13 cellular contexts compared by ENCODE assay signal in genomic region chr1:30888975-30889374, GRCh38. TPM values are rescaled to one million over a fixed set of nuclear protein-coding genes. Genes with fewer than 3 reads are reported as not detected.
DNase-seq lines count a peak whose midpoint lies in the region; ATAC-seq and TF ChIP-seq lines count a peak whose summit lies in the region.
"Had no signal": no experiment of that assay in that cellular context is flagged by ENCODE, and none has a peak within 500 bp of the region (broad histone marks: within the 10 kb centered on the region; RNA-seq: fewer than 3 reads in every experiment).

No MANE protein-coding gene starts in this region.

- H3K9me3 ChIP-seq in SJSA1 (replicated peaks) (no peaks in the 10 kb centered on the region), duodenal mucosa (ENCODE audit: control insufficient read depth in 1 of 2, low read length in 2 of 2) (no peaks in the 10 kb centered on the region), testis (no peaks in the 10 kb centered on the region)

- H3K27me3 Mint-ChIP-seq in nephron (ENCODE audit: low read depth), result peaks cover 10% of the 10 kb centered on the region

- no peak overlapping the region for H3K4me3 Mint-ChIP-seq in nephron
- H3K4me3 Mint-ChIP-seq: natural killer cell had no signal

- CTCF ChIA-PET in HEK293T (lab: Yijun Ruan, JAX), result interaction anchor here (1.8 kb wide), 1 partner anchor 87 kb away, joined by 6 read pairs; no protein-coding TSS in a partner anchor

- H3K27me3 ChIP-seq in SJSA1 (replicated peaks), result no peaks in the 10 kb centered on the region
- H3K27me3 ChIP-seq in duodenal mucosa (ENCODE audit: control insufficient read depth in 1 of 2, insufficient read depth in 2 of 2, low read length in 2 of 2), result no peaks in the 10 kb centered on the region
- H3K27me3 ChIP-seq in testis, result no peaks in the 10 kb centered on the region

- intact Hi-C loops in testis (cut with DNase I; ENCODE audit: low total_unique reads), result no loop called here

- H3K9me3 Mint-ChIP-seq in nephron, result no peaks in the 10 kb centered on the region

- H3K4me1 Mint-ChIP-seq in nephron, result peaks cover 78% of the 10 kb centered on the region

- no peaks in the 10 kb centered on the region for H3K36me3 Mint-ChIP-seq in nephron (ENCODE audit: low read depth)
- H3K36me3 Mint-ChIP-seq: natural killer cell had no signal

- no peak for ATAC-seq in GM18517 (IDR thresholded peaks at IDR 0.05; ENCODE audit: unreplicated experiment)
- ATAC-seq: natural killer cell had no signal

- DNase-seq in SJSA1 (ENCODE audit: low read depth in 1 of 2, low spot score in 2 of 2) (no peak), testis (no peak), HEK293T (ENCODE audit: extremely low spot score) (no peak), activated T-cell treated with anti-CD3 and anti-CD28 coated beads for 4 hours (no peak)
- no peak for DNase-seq in effector CD8-positive, alpha-beta T cell (lab: John Stamatoyannopoulos, UW)
- DNase-seq: activated CD4-positive, alpha-beta T cell treated with anti-CD3 and anti-CD28 coated beads, Interleukin-2, amount 50 U/mL, for 4 hours; DND-41; effector memory CD4-positive, alpha-beta T cell; natural killer cell; NCI-H774 had no signal

- no peak for TF ChIP-seq POLR2A in testis (IDR thresholded peaks at IDR 0.05)

- POLR2A ChIA-PET in HEK293T (lab: Yijun Ruan, JAX), result no interaction called here

- H3K4me3 ChIP-seq in SJSA1, result no peak overlapping the region
- H3K4me3 ChIP-seq in duodenal mucosa (ENCODE audit: low read depth in 1 of 2, low read length in 2 of 2), result no peak overlapping the region
- H3K4me3 ChIP-seq in testis, result no peak overlapping the region

- H3K36me3 ChIP-seq in SJSA1 (peaks cover 14% of the 10 kb centered on the region), duodenal mucosa (ENCODE audit: control insufficient read depth in 1 of 2, insufficient read depth in 2 of 2, low read length in 2 of 2) (no peaks in the 10 kb centered on the region), testis (ENCODE audit: low read depth, missing control alignments) (no peaks in the 10 kb centered on the region)

- no peak for TF ChIP-seq CTCF in nephron (IDR thresholded peaks at IDR 0.05; ENCODE audit: unreplicated experiment in 3 of 3)
- no peak for TF ChIP-seq CTCF in testis (IDR thresholded peaks at IDR 0.05)

- H3K4me1 ChIP-seq in SJSA1 (replicated peaks) (peaks cover 56% of the 10 kb centered on the region), duodenal mucosa (ENCODE audit: control insufficient read depth in 1 of 2, insufficient read depth in 2 of 2, low read length in 2 of 2) (peaks cover 14 to 16% of the 10 kb centered on the region in 2 donors), testis (peaks cover 4% of the 10 kb centered on the region)

- 89 to 92% methylated on average over 3 of the region's 3 CpGs for WGBS in testis, 2 donors

- H3K27ac ChIP-seq in SJSA1 (peak overlapping the region; percentile 54), duodenal mucosa (ENCODE audit: low read depth, low read length) (peak overlapping the region; percentile 33), testis (peak overlapping the region; percentile 31 to 76)

- H3K9ac ChIP-seq in duodenal mucosa (ENCODE audit: low read depth in 1 of 2, low read length in 2 of 2), result no peak overlapping the region

- peak overlapping the region in 2 of 3 experiments; percentile 78 to 92 for H3K27ac Mint-ChIP-seq in nephron
- H3K27ac Mint-ChIP-seq: natural killer cell had no signal

TF ChIP-seq in HEK293T, 16 proteins besides CTCF, POLR2A, EP300 and RAD21:
- TF ChIP-seq ZNF384 (IDR thresholded peaks at IDR 0.05) (no peak), SUZ12 (IDR thresholded peaks at IDR 0.05) (no peak), BHLHE40 (IDR thresholded peaks at IDR 0.05; ENCODE audit: borderline replicate concordance) (no peak), CTBP1 (IDR thresholded peaks at IDR 0.05; ENCODE audit: borderline replicate concordance) (no peak)

RNA-seq across cellular contexts. Expression of gene SDC3, which starts 19.6 kb away (rescaled TPM):
- total RNA-seq in SJSA1 (2014; rRNA removed; shearing (Covaris generic)), result 29.6 and 43.6 TPM in 2 replicates
- total RNA-seq in testis, result 1 to 10 TPM; 3.9 to 6.9 TPM
- 21.2 TPM for polyA plus RNA-seq in testis (ENCODE audit: insufficient read depth, low read depth, low replicate concordance)
